8 cellular contexts compared by ENCODE assay signal in the genomic region with DNA sequence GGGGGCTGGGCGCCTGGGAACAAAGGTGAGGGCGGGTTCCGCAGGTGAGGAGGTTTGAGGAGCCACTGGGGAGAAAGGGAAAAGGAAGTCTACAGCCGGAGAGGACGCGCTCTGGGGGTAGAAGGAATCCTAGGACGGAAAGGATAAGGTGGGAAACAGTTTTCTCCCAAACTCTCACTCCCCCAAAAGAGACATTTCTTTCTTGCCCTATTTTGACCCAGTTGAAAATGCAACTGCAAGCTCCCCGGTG. TPM values are rescaled to one million over a fixed set of nuclear protein-coding genes. Genes with fewer than 3 reads are reported as not detected.
A peak's percentile ranks its signal among the peaks of the same experiment; 100 is the strongest.
DNase-seq lines count a peak whose midpoint lies in the region; ATAC-seq, FAIRE-seq and TF ChIP-seq lines count a peak whose summit lies in the region.

No MANE protein-coding gene starts in this region.

- BruUV-seq in Caco-2 (replicated peaks; lab: Mats Ljungman, UMichigan), result no TSS peak

- H3K36me3 ChIP-seq in Caco-2 (ENCODE audit: control insufficient read depth, insufficient read depth, low read length) (no peaks in the 10 kb centered on the region), bronchial epithelial cell (ENCODE audit: control insufficient read depth, insufficient read depth, low read length) (peaks cover 5% of the 10 kb centered on the region), mucosa of rectum (ENCODE audit: control insufficient read depth in 2 of 2, insufficient read depth in 2 of 2, low read length in 2 of 2) (peaks cover 4 to 9% of the 10 kb centered on the region in 2 donors)

- H3K4me1 ChIP-seq in Caco-2 (peaks cover 52% of the 10 kb centered on the region), mucosa of rectum (ENCODE audit: control insufficient read depth in 2 of 2, insufficient read depth in 2 of 2, low read length in 2 of 2) (peaks cover 27 to 35% of the 10 kb centered on the region in 2 donors)

- peak overlapping the region; percentile 95 to 96 for H3K9ac ChIP-seq in mucosa of rectum (ENCODE audit: low read depth in 1 of 2, low read length in 2 of 2)

- no peak for TF ChIP-seq CTCF in Caco-2 (IDR thresholded peaks at IDR 0.05; ENCODE audit: insufficient read depth in 1 of 2, low read depth in 1 of 2, low read length in 1 of 2, severe bottlenecking in 1 of 2, unreplicated experiment in 1 of 2)
- no peak for TF ChIP-seq CTCF in LNCaP clone FGC (IDR thresholded peaks at IDR 0.05; ENCODE audit: control insufficient read depth, extremely low read depth, insufficient read depth)
- no peak for TF ChIP-seq CTCF in bronchial epithelial cell (IDR thresholded peaks at IDR 0.05; ENCODE audit: insufficient read depth, low read length, severe bottlenecking)

- DNase-seq in Caco-2 (no peak), LNCaP clone FGC (ENCODE audit: low read depth) (no peak), bronchial epithelial cell (ENCODE audit: low read depth) (no peak), UCSD-AML1 (lab: John Stamatoyannopoulos, UW; ENCODE audit: unreplicated experiment) (no peak)
- no peak for DNase-seq in activated CD4-positive, CD25-positive, alpha-beta regulatory T cell treated with anti-CD3 and anti-CD28 coated beads, Interleukin-2, amount 50 U/mL, for 72 hours
- DNase-seq in effector CD4-positive, alpha-beta T cell, result no peak

- H3K27me3 ChIP-seq in Caco-2 (replicated peaks; ENCODE audit: control insufficient read depth, insufficient read depth, low read length) (no peaks in the 10 kb centered on the region), bronchial epithelial cell (ENCODE audit: control insufficient read depth, insufficient read depth, low read length) (no peaks in the 10 kb centered on the region), mucosa of rectum (ENCODE audit: control insufficient read depth in 2 of 2, insufficient read depth in 2 of 2, low read length in 2 of 2) (no peaks in the 10 kb centered on the region)

- POLR2A ChIA-PET in Caco-2 (lab: Charles Lee), result interaction anchor here (0.6 to 3.2 kb wide), 13 partner anchors 14 to 1851 kb away, joined by 3 to 21 read pairs (median 4); a partner anchor contains a TSS

- peaks cover 53% of the 10 kb centered on the region for H3K36me3 Mint-ChIP-seq in Caco-2 (ENCODE audit: insufficient read depth, unreplicated experiment)

- CTCF ChIA-PET in Caco-2 (lab: Charles Lee), result interaction anchor here (0.6 to 1.9 kb wide), 5 partner anchors 23 to 363 kb away, joined by 3 to 8 read pairs (median 5); no protein-coding TSS in a partner anchor

- no peaks in the 10 kb centered on the region for H3K9me3 Mint-ChIP-seq in Caco-2 (ENCODE audit: unreplicated experiment)

- no peaks in the 10 kb centered on the region for H3K9me3 ChIP-seq in Caco-2
- H3K9me3 ChIP-seq in mucosa of rectum (ENCODE audit: control insufficient read depth in 2 of 2, low read length in 2 of 2), result no peaks in the 10 kb centered on the region

- intact Hi-C loops in Caco-2 (cut with micrococcal nuclease; ENCODE audit: unreplicated experiment), result loop anchor here (2.0 to 10.0 kb wide), 5 partner anchors 70 to 656 kb away; a partner anchor contains a TSS

- H3K4me3 ChIP-seq in Caco-2 (ENCODE audit: low read depth, low read length) (peak overlapping the region; percentile 76), LNCaP clone FGC (ENCODE audit: low read depth, low read length) (peak overlapping the region; percentile 85), bronchial epithelial cell (ENCODE audit: low read depth, low read length) (peak overlapping the region; percentile 63), mucosa of rectum (ENCODE audit: low read length in 2 of 2) (peak overlapping the region; percentile 95 to 99)

- peaks cover 44% of the 10 kb centered on the region for H3K4me1 Mint-ChIP-seq in Caco-2 (ENCODE audit: low read depth, unreplicated experiment)

- peak overlapping the region; percentile 97 to 99 for H3K27ac ChIP-seq in mucosa of rectum (ENCODE audit: low read depth in 2 of 2, low read length in 2 of 2)

- H3K27ac Mint-ChIP-seq in Caco-2 (ENCODE audit: unreplicated experiment), result peak overlapping the region; percentile 96

- peak overlapping the region; percentile 99 for H3K4me3 Mint-ChIP-seq in Caco-2 (ENCODE audit: unreplicated experiment)

- no peak for FAIRE-seq in bronchial epithelial cell (lab: Jason Lieb, UNC)

- ATAC-seq in HG03108 (IDR thresholded peaks at IDR 0.05; ENCODE audit: unreplicated experiment), result no peak

- H3K27me3 Mint-ChIP-seq in Caco-2 (ENCODE audit: insufficient read depth, unreplicated experiment), result no peaks in the 10 kb centered on the region

RNA-seq across cellular contexts. Expression of a gene that starts 0.7 kb away (rescaled TPM):
- total RNA-seq in Caco-2 (2022) (198 and 201 TPM in 2 replicates), bronchial epithelial cell (134 and 140 TPM in 2 replicates)

RNA-seq across cellular contexts. Expression of a gene that starts 0.7 kb away (rescaled TPM):
- total RNA-seq in Caco-2 (2022) (23.8 and 24.4 TPM in 2 replicates), bronchial epithelial cell (29.1 and 29.2 TPM in 2 replicates)
